Comparison of ENCODE assay signal across 1 cellular context in genomic region chr2:55693181-55694125, GRCh38.
TF ChIP-seq lines count a peak whose summit lies in the region.

Gene PNPT1, minus strand, starts transcription at chr2:55693844. Its CDS starts 21 bp downstream, at chr2:55693823.

TF ChIP-seq in K562, 482 proteins besides CTCF, POLR2A, EP300 and RAD21 (continued from another document and continues in another):
- TF ChIP-seq ZBTB40 (IDR thresholded peaks at IDR 0.05) (peak; percentile 73), ZBTB40 (CRISPR knock-in tag; IDR thresholded peaks at IDR 0.05) (no peak; the same call in 1 of the 2 replicates), ZNF146 (CRISPR knock-in tag; IDR thresholded peaks at IDR 0.05; ENCODE audit: unreplicated experiment) (no peak), JUND (IDR thresholded peaks at IDR 0.05; ENCODE audit: borderline replicate concordance, low read depth, low read length) (peak; percentile 65), JUND (tag; IDR thresholded peaks at IDR 0.05; ENCODE audit: borderline replicate concordance, low read depth, low read length) (peak; percentile 46; the same call in 2 of the 3 replicates), CREB1 (IDR thresholded peaks at IDR 0.05) (peak; percentile 47), CREB1 (CRISPR knock-in tag; IDR thresholded peaks at IDR 0.05) (peak; percentile 78), HES1 (IDR thresholded peaks at IDR 0.05; ENCODE audit: low read depth) (no peak), NR1H2 (CRISPR knock-in tag; IDR thresholded peaks at IDR 0.05) (no peak), SIN3B (IDR thresholded peaks at IDR 0.05; ENCODE audit: low read depth) (peak; percentile 89), ZFP91 (CRISPR knock-in tag; IDR thresholded peaks at IDR 0.05) (peak; percentile 66; the same call in 1 of the 2 replicates), SMAD1 (IDR thresholded peaks at IDR 0.05; ENCODE audit: low read depth, low read length, partially characterized antibody) (peak; percentile 23), ZNF639 (CRISPR knock-in tag; conservative IDR thresholded peaks at IDR 0.05 in 1 of 2, IDR thresholded peaks at IDR 0.05 in 1 of 2) (0 out of 4 replicates have a peak, but pooled peaks of 1 of the 2 experiments have one; percentile 36), SUPT5H (IDR thresholded peaks at IDR 0.05) (peak; percentile 93), RAD51 (IDR thresholded peaks at IDR 0.05; ENCODE audit: borderline replicate concordance, low read depth) (peak; percentile 47; the same call in 1 of the 2 replicates), ZNF41 (CRISPR knock-in tag; conservative IDR thresholded peaks at IDR 0.05) (no peak), BRD9 (IDR thresholded peaks at IDR 0.05; ENCODE audit: low read depth, partially characterized antibody) (peak; percentile 52), NFYB (IDR thresholded peaks at IDR 0.05; ENCODE audit: extremely low read depth, insufficient read length) (peak; percentile 65), HINFP (tag; conservative IDR thresholded peaks at IDR 0.05; ENCODE audit: low read depth) (no peak), MYBL2 (IDR thresholded peaks at IDR 0.05; ENCODE audit: low read depth) (peak; percentile 91), MYBL2 (CRISPR knock-in tag; IDR thresholded peaks at IDR 0.05; ENCODE audit: borderline replicate concordance) (no peak), RBFOX2 (IDR thresholded peaks at IDR 0.05; ENCODE audit: low read depth, low read length) (peak; percentile 95), TBL1XR1 (IDR thresholded peaks at IDR 0.05; ENCODE audit: low read length in 2 of 2) (peak in 1 of 2 experiments; percentile 20; a peak in 1 of 4 replicates), PHF8 (IDR thresholded peaks at IDR 0.05; ENCODE audit: borderline replicate concordance, low read length) (peak; percentile 97; the same call in 1 of the 2 replicates), IRF1 (CRISPR knock-in tag; IDR thresholded peaks at IDR 0.05; ENCODE audit: borderline replicate concordance) (no peak), PTBP1 (IDR thresholded peaks at IDR 0.05; ENCODE audit: low read depth, low read length) (no peak), THAP12 (CRISPR knock-in tag; IDR thresholded peaks at IDR 0.05) (peak; percentile 63; the same call in 1 of the 2 replicates), ZNF75A (CRISPR knock-in tag; IDR thresholded peaks at IDR 0.05) (no peak), MAZ (CRISPR knock-in tag; conservative IDR thresholded peaks at IDR 0.05 in 1 of 2, IDR thresholded peaks at IDR 0.05 in 1 of 2) (peak in 1 of 2 experiments; percentile 60; a peak in 2 of 4 replicates), TAF7 (tag; IDR thresholded peaks at IDR 0.05) (peak; percentile 70), CC2D1A (IDR thresholded peaks at IDR 0.05) (peak; percentile 83), HLTF (IDR thresholded peaks at IDR 0.05) (no peak), RFX1 (IDR thresholded peaks at IDR 0.05) (peak; percentile 84), ZNF395 (CRISPR knock-in tag; IDR thresholded peaks at IDR 0.05) (peak; percentile 96), CBX3 (IDR thresholded peaks at IDR 0.05; ENCODE audit: borderline replicate concordance in 1 of 2, low read length in 2 of 2) (peak in 1 of 2 experiments; percentile 93; a peak in 2 of 3 replicates), SOX6 (IDR thresholded peaks at IDR 0.05) (peak; percentile 51; the same call in 1 of the 2 replicates), L3MBTL2 (IDR thresholded peaks at IDR 0.05) (peak; percentile 96), SIN3A (IDR thresholded peaks at IDR 0.05; ENCODE audit: borderline replicate concordance in 2 of 2, control insufficient read depth in 1 of 2, low read depth in 2 of 2, low read length in 2 of 2) (peak; percentile 81 to 95; a peak in 2 of 4 replicates), ETV5 (CRISPR knock-in tag; IDR thresholded peaks at IDR 0.05; ENCODE audit: low read depth) (peak; percentile 49; the same call in 1 of the 2 replicates), RBBP5 (IDR thresholded peaks at IDR 0.05; ENCODE audit: borderline replicate concordance, insufficient read depth, low read length, poor library complexity, severe bottlenecking) (peak; percentile 98), GATA2 (CRISPR knock-in tag; IDR thresholded peaks at IDR 0.05) (0 out of 2 replicates have a peak, but pooled peaks have one; percentile 37), ZNF444 (CRISPR knock-in tag; IDR thresholded peaks at IDR 0.05) (no peak), CBFA2T2 (conservative IDR thresholded peaks at IDR 0.05) (no peak), NR2C1 (IDR thresholded peaks at IDR 0.05) (peak; percentile 46), NR2C1 (tag; IDR thresholded peaks at IDR 0.05) (peak; percentile 51; the same call in 1 of the 2 replicates), NFIC (IDR thresholded peaks at IDR 0.05) (peak; percentile 21; the same call in 1 of the 2 replicates), LCOR (CRISPR knock-in tag; IDR thresholded peaks at IDR 0.05) (peak; percentile 73), MYC (IDR thresholded peaks at IDR 0.05; ENCODE audit: low read depth, low read length) (peak; percentile 99), MYC (CRISPR knock-in tag; IDR thresholded peaks at IDR 0.05; ENCODE audit: borderline replicate concordance, low read depth) (peak; percentile 92)
